Comparison of ENCODE assay signal across 1 cellular context in the genomic region with DNA sequence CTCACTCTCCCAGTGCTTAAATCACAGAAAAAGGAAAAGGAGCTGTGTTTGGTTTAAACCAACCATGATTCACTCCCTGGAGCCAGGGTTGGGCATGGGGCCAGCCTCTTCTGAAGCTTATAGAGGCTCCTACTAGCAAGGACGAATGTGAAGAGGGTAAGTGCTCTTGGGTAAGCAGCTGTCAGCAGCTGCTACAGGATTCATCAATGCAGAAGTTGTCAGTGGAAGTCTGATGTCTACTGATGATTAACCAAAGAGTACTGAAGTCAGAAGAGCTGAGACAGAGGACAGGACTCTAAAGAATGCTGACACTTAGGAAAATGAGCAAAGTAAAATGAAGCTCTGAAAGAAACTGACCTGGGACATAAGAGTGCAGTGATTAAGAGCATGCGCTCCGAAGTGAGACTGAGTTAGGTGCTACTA.
A peak's percentile ranks its signal among the peaks of the same experiment; 100 is the strongest.
TF ChIP-seq lines count a peak whose summit lies in the region.

No MANE protein-coding gene starts in this region.

TF ChIP-seq in SK-N-SH, 30 proteins besides CTCF, POLR2A, EP300 and RAD21 (continued from another document):
- TF ChIP-seq RXRA (IDR thresholded peaks at IDR 0.05; ENCODE audit: borderline replicate concordance, low read depth), result no peak
- TF ChIP-seq MAX (IDR thresholded peaks at IDR 0.05; ENCODE audit: low read depth), result no peak
- no peak for TF ChIP-seq CHD2 (IDR thresholded peaks at IDR 0.05; ENCODE audit: low read length, partially characterized antibody)
- peak; percentile 60 for TF ChIP-seq TCF12 (IDR thresholded peaks at IDR 0.05)
- TF ChIP-seq GATA2 (CRISPR knock-in tag; IDR thresholded peaks at IDR 0.05), result no peak
- no peak for TF ChIP-seq FOXM1 (IDR thresholded peaks at IDR 0.05; ENCODE audit: low read depth)
- no peak for TF ChIP-seq SIN3A (IDR thresholded peaks at IDR 0.05; ENCODE audit: borderline replicate concordance, low read depth, low read length)
- TF ChIP-seq YY1 (IDR thresholded peaks at IDR 0.05; ENCODE audit: low read depth), result no peak
- TF ChIP-seq RCOR1 (IDR thresholded peaks at IDR 0.05; ENCODE audit: low read length), result no peak
- TF ChIP-seq FOXJ3 (CRISPR knock-in tag; IDR thresholded peaks at IDR 0.05), result no peak
- TF ChIP-seq ZBTB33 (IDR thresholded peaks at IDR 0.05; ENCODE audit: borderline replicate concordance, low read depth), result no peak
- TF ChIP-seq JUND (IDR thresholded peaks at IDR 0.05), result 0 out of 2 replicates have a peak, but pooled peaks have one; percentile 26
- TF ChIP-seq MEF2A (IDR thresholded peaks at IDR 0.05; ENCODE audit: borderline replicate concordance, low read depth), result no peak
- TF ChIP-seq USF2 (IDR thresholded peaks at IDR 0.05; ENCODE audit: borderline replicate concordance, low read depth, low read length), result no peak
- TF ChIP-seq NFIC (IDR thresholded peaks at IDR 0.05; ENCODE audit: borderline replicate concordance), result peak; percentile 79
- TF ChIP-seq, protein P1, sequence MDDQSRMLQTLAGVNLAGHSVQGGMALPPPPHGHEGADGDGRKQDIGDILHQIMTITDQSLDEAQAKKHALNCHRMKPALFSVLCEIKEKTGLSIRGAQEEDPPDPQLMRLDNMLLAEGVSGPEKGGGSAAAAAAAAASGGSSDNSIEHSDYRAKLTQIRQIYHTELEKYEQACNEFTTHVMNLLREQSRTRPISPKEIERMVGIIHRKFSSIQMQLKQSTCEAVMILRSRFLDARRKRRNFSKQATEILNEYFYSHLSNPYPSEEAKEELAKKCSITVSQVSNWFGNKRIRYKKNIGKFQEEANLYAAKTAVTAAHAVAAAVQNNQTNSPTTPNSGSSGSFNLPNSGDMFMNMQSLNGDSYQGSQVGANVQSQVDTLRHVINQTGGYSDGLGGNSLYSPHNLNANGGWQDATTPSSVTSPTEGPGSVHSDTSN (IDR thresholded peaks at IDR 0.05), result peak; percentile 81
